In the genomic region with DNA sequence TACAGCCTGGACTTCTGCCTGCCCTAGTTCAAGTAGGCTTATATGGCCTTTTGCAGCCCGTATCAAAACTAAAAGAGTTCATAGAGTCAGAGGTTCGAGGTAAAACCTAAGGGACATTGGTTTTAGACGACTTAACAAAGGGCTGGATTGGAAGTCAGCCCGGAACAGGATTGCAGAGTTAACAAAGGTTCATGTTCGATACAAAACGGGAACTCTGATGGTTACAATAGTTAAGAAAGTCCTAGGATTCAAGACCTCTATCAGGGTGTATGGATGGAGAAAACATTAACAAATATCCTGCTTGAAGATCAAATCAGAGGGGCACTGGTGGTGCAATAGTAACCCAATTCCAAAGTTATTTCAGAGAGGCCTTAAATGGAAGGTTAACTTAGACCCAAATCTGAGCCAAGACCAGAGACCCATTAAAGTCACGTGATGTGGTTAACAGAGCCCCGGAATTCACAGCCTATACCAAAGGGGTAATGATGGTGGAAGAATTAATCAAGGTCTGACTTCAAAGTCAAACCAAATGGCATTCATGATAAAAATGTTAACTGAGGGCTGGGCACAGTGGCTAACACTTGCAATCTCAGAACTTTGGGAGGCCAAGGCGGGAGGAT, we compare ENCODE assay signal across 10 cellular contexts. TPM values are rescaled to one million over a fixed set of nuclear protein-coding genes. Genes with fewer than 3 reads are reported as not detected.
DNase-seq lines count a peak whose midpoint lies in the region; ATAC-seq, FAIRE-seq and TF ChIP-seq lines count a peak whose summit lies in the region.
"Had no signal": no experiment of that assay in that cellular context is flagged by ENCODE, and none has a peak within 500 bp of the region (broad histone marks: within the 10 kb centered on the region; RNA-seq: fewer than 3 reads in every experiment).

No MANE protein-coding gene starts in this region.

- H3K9me3 ChIP-seq in ascending aorta (no peaks in the 10 kb centered on the region), HepG2 (ENCODE audit: low read length) (no peaks in the 10 kb centered on the region), subcutaneous abdominal adipose tissue (ENCODE audit: control insufficient read depth in 5 of 5, low read length in 5 of 5) (peaks cover 0 to 2% (median 0%) of the 10 kb centered on the region in 5 donors)

- H3K4me3 ChIP-seq in ascending aorta (peak overlapping the region; percentile 65 to 66), HepG2 (replicated peaks in 1 of 3; ENCODE audit: insufficient read depth in 1 of 3, low read depth in 2 of 3, low read length in 3 of 3) (no peak overlapping the region), subcutaneous abdominal adipose tissue (ENCODE audit: low read depth in 1 of 5, low read length in 5 of 5) (peak overlapping the region; percentile 70 to 84 (median 77))

- H3K27me3 ChIP-seq in ascending aorta = no peaks in the 10 kb centered on the region
- H3K27me3 ChIP-seq in HepG2 (ENCODE audit: control insufficient read depth in 1 of 2, insufficient read depth in 2 of 2, low read length in 2 of 2) = no peaks in the 10 kb centered on the region
- no peaks in the 10 kb centered on the region for H3K27me3 ChIP-seq in subcutaneous abdominal adipose tissue (ENCODE audit: control insufficient read depth in 5 of 5, insufficient read depth in 4 of 5, low read length in 5 of 5)

- TF ChIP-seq CTCF in ascending aorta (IDR thresholded peaks at IDR 0.05) (no peak), HepG2 (CRISPR knock-in tag; IDR thresholded peaks at IDR 0.05) (no peak)

- no peaks in the 10 kb centered on the region for H3K36me3 ChIP-seq in ascending aorta
- H3K36me3 ChIP-seq in HepG2 (replicated peaks in 1 of 2; ENCODE audit: control insufficient read depth in 1 of 2, insufficient read depth in 2 of 2, low read length in 2 of 2) = no peaks in the 10 kb centered on the region
- no peaks in the 10 kb centered on the region for H3K36me3 ChIP-seq in subcutaneous abdominal adipose tissue (ENCODE audit: control insufficient read depth in 5 of 5, insufficient read depth in 5 of 5, low read length in 5 of 5)

- H3K27me3 Mint-ChIP-seq in activated CD4-positive, alpha-beta T cell treated with anti-CD3 and anti-CD28 coated beads, Interleukin-2, amount 10 ng/mL, durations not matched to agents 7 days and 5 days = no peaks in the 10 kb centered on the region

- H3K9ac ChIP-seq in HepG2 (ENCODE audit: insufficient read depth, low read depth, low read length) (no peak overlapping the region), subcutaneous abdominal adipose tissue (ENCODE audit: low read length in 5 of 5) (peak overlapping the region in 4 of 5 donors; percentile 65 to 83 (median 70))

- H2AFZ ChIP-seq in HepG2 (ENCODE audit: low read length) = no peak overlapping the region

- TF ChIP-seq RAD21 in HepG2 (CRISPR knock-in tag; IDR thresholded peaks at IDR 0.05) = no peak

- H3K4me1 ChIP-seq in ascending aorta (no peaks in the 10 kb centered on the region), HepG2 (ENCODE audit: insufficient read depth, low read length) (no peaks in the 10 kb centered on the region), subcutaneous abdominal adipose tissue (ENCODE audit: control insufficient read depth in 5 of 5, insufficient read depth in 5 of 5, low read length in 5 of 5) (peaks cover 0 to 10% (median 5%) of the 10 kb centered on the region in 5 donors)

- H4K20me1 ChIP-seq in HepG2 (ENCODE audit: insufficient read depth, low read length) = no peaks in the 10 kb centered on the region

- no peak for TF ChIP-seq POLR2A in HepG2 (IDR thresholded peaks at IDR 0.05; ENCODE audit: insufficient read depth in 1 of 2, low read depth in 2 of 2, low read length in 2 of 2)

- intact Hi-C loops in ascending aorta (cut with DNase I) = no loop called here
- intact Hi-C loops in HepG2 (cut with micrococcal nuclease; ENCODE audit: unreplicated experiment) = no loop called here

- H3K79me2 ChIP-seq in HepG2 (ENCODE audit: insufficient read depth, low read length) = no peaks in the 10 kb centered on the region

- peak overlapping the region; percentile 49; the same call in 1 of the 2 replicates for H3K4me2 ChIP-seq in HepG2 (ENCODE audit: low read depth, low read length)

- H3K9me3 Mint-ChIP-seq in activated CD4-positive, alpha-beta T cell treated with anti-CD3 and anti-CD28 coated beads, Interleukin-2, amount 10 ng/mL, durations not matched to agents 7 days and 5 days = no peaks in the 10 kb centered on the region

- TF ChIP-seq EP300 in HepG2 (IDR thresholded peaks at IDR 0.05; ENCODE audit: low read depth in 2 of 2, low read length in 2 of 2) (no peak), HepG2 (CRISPR knock-in tag; IDR thresholded peaks at IDR 0.05; ENCODE audit: borderline replicate concordance) (no peak)

- H3K27ac Mint-ChIP-seq in activated CD4-positive, alpha-beta T cell treated with anti-CD3 and anti-CD28 coated beads, Interleukin-2, amount 10 ng/mL, durations not matched to agents 7 days and 5 days = peak overlapping the region; percentile 84

- POLR2A ChIA-PET in activated CD4-positive, alpha-beta T cell treated with anti-CD3 and anti-CD28 coated beads, Interleukin-2, amount 10 ng/mL, durations not matched to agents 7 days and 5 days (lab: Charles Lee) = no interaction called here
- POLR2A ChIA-PET in HepG2 (lab: Yijun Ruan, JAX) = no interaction called here

- peaks cover 1% of the 10 kb centered on the region for H3K36me3 Mint-ChIP-seq in activated CD4-positive, alpha-beta T cell treated with anti-CD3 and anti-CD28 coated beads, Interleukin-2, amount 10 ng/mL, durations not matched to agents 7 days and 5 days (ENCODE audit: low read depth)

- DNase-seq in activated CD4-positive, alpha-beta T cell treated with anti-CD3 and anti-CD28 coated beads, Interleukin-2, amount 10 ng/mL, durations not matched to agents 7 days and 5 days = no peak
- DNase-seq in activated CD4-positive, alpha-beta T cell treated with anti-CD3 and anti-CD28 coated beads for 48 hours = no peak
- DNase-seq in ascending aorta (ENCODE audit: low spot score in 2 of 2) = no peak
- DNase-seq in HepG2 (ENCODE audit: low spot score) = no peak
- no peak for DNase-seq in mucosa of gallbladder (ENCODE audit: low spot score)
- no peak for DNase-seq in retina
- no peak for DNase-seq in stimulated activated CD4-positive, alpha-beta T cell treated with anti-CD3 and anti-CD28 coated beads, Interleukin-15, amount 100 ng/mL, for 24 hours

- H3K4me3 Mint-ChIP-seq in activated CD4-positive, alpha-beta T cell treated with anti-CD3 and anti-CD28 coated beads, Interleukin-2, amount 10 ng/mL, durations not matched to agents 7 days and 5 days = peak overlapping the region; percentile 70

- peaks cover 15% of the 10 kb centered on the region for H3K4me1 Mint-ChIP-seq in activated CD4-positive, alpha-beta T cell treated with anti-CD3 and anti-CD28 coated beads, Interleukin-2, amount 10 ng/mL, durations not matched to agents 7 days and 5 days

- CTCF ChIA-PET in activated CD4-positive, alpha-beta T cell treated with anti-CD3 and anti-CD28 coated beads, Interleukin-2, amount 10 ng/mL, durations not matched to agents 7 days and 5 days (lab: Charles Lee) = no interaction called here
- CTCF ChIA-PET in HepG2 (lab: Yijun Ruan, JAX; ENCODE audit: low intra/inter-chr PET ratio, low total read pairs) = no interaction called here

- in situ Hi-C loops in HepG2 (cut with HindIII; ENCODE audit: extremely low pct_ligation_motif_present, low pct_unique_long_range_greater_than_20kb) = no loop called here

- FAIRE-seq in HepG2 (lab: Jason Lieb, UNC) = no peak

- WGBS in HepG2 (ENCODE audit: low lambda C conversion rate) = 62% methylated on average over 8 of the region's 9 CpGs

- BruUV-seq in HepG2 (replicated peaks; lab: Mats Ljungman, UMichigan) = no TSS peak

- H3K27ac ChIP-seq in ascending aorta (peak overlapping the region; percentile 74 to 78), HepG2 (ENCODE audit: extremely low read length, insufficient read depth, low read length) (no peak overlapping the region), subcutaneous abdominal adipose tissue (ENCODE audit: low read depth, low read length) (no peak overlapping the region)

- no peak for ATAC-seq in HepG2

RNA-seq across cellular contexts. Expression of a gene that starts 0.7 kb away (rescaled TPM):
- under 1 TPM; 0.52 to 0.87 TPM for total RNA-seq in activated CD4-positive, alpha-beta T cell treated with anti-CD3 and anti-CD28 coated beads, Interleukin-2, amount 10 ng/mL, durations not matched to agents 7 days and 5 days
- total RNA-seq in ascending aorta (3.3 TPM), HepG2 (2016; rRNA removed; fragmentation: Illumina TruSeq; extraction: Trizol) (not detected in 2 replicates), mucosa of gallbladder (6.0 TPM)
- total RNA-seq in HepG2 (2016; cell fraction: cytosol; rRNA removed; fragmentation: Illumina TruSeq; extraction: Trizol; ENCODE audit: low read depth) = not detected in 2 replicates
- total RNA-seq in HepG2 (2016; cell fraction: insoluble cytoplasmic fraction; rRNA removed; fragmentation: Illumina TruSeq; extraction: Trizol) = not detected in 2 replicates
- not detected in 2 replicates for total RNA-seq in HepG2 (2016; cell fraction: membrane; rRNA removed; fragmentation: Illumina TruSeq; extraction: Trizol)
- total RNA-seq in HepG2 (2016; cell fraction: nucleus; rRNA removed; fragmentation: Illumina TruSeq; extraction: Trizol) = not detected in 2 replicates
- polyA plus RNA-seq in HepG2 (2011; rRNA removed) = not detected in 2 replicates
- polyA plus RNA-seq in HepG2 (2011; cell fraction: cytosol; rRNA removed) = not detected in 2 replicates
- not detected in 2 replicates for polyA plus RNA-seq in HepG2 (2011; cell fraction: nucleus; rRNA removed)
- polyA plus RNA-seq in HepG2 (2012) = not detected in 2 replicates
- polyA plus RNA-seq in HepG2 (2016; cell fraction: cytosol; fragmentation: Illumina TruSeq; extraction: Trizol; ENCODE audit: low read depth) = not detected in 2 replicates
- not detected in 2 replicates for polyA plus RNA-seq in HepG2 (2016; cell fraction: insoluble cytoplasmic fraction; fragmentation: Illumina TruSeq; extraction: Trizol; ENCODE audit: low read depth)
- not detected in 2 replicates for polyA plus RNA-seq in HepG2 (2016; cell fraction: membrane; fragmentation: Illumina TruSeq; extraction: Trizol; ENCODE audit: low read depth)
- not detected in 2 replicates for polyA plus RNA-seq in HepG2 (2016; cell fraction: nucleus; fragmentation: Illumina TruSeq; extraction: Trizol; ENCODE audit: insufficient read depth, low read depth)
- polyA minus RNA-seq in HepG2 (2011; rRNA and poly(A)+ RNA removed; ENCODE audit: low replicate concordance) = not detected in 2 replicates
- not detected in 2 replicates for polyA minus RNA-seq in HepG2 (2011; cell fraction: cytosol; rRNA and poly(A)+ RNA removed)
- polyA minus RNA-seq in HepG2 (2011; cell fraction: nucleus; rRNA and poly(A)+ RNA removed) = not detected in 2 replicates

RNA-seq across cellular contexts. Expression of a gene that starts 58.3 kb away (rescaled TPM):
- total RNA-seq in activated CD4-positive, alpha-beta T cell treated with anti-CD3 and anti-CD28 coated beads, Interleukin-2, amount 10 ng/mL, durations not matched to agents 7 days and 5 days = not detected
- total RNA-seq in ascending aorta = not detected
- total RNA-seq in HepG2 (2016; rRNA removed; fragmentation: Illumina TruSeq; extraction: Trizol) = not detected in 2 replicates
- total RNA-seq in HepG2 (2016; cell fraction: cytosol; rRNA removed; fragmentation: Illumina TruSeq; extraction: Trizol; ENCODE audit: low read depth) = not detected in 2 replicates
- not detected in 2 replicates for total RNA-seq in HepG2 (2016; cell fraction: insoluble cytoplasmic fraction; rRNA removed; fragmentation: Illumina TruSeq; extraction: Trizol)
- not detected in 2 replicates for total RNA-seq in HepG2 (2016; cell fraction: membrane; rRNA removed; fragmentation: Illumina TruSeq; extraction: Trizol)
- not detected in 2 replicates for total RNA-seq in HepG2 (2016; cell fraction: nucleus; rRNA removed; fragmentation: Illumina TruSeq; extraction: Trizol)
- polyA plus RNA-seq in HepG2 (2011; rRNA removed) = not detected in 2 replicates
- polyA plus RNA-seq in HepG2 (2011; cell fraction: cytosol; rRNA removed) = not detected in 2 replicates
- polyA plus RNA-seq in HepG2 (2011; cell fraction: nucleus; rRNA removed) = not detected in 2 replicates
- polyA plus RNA-seq in HepG2 (2012) = not detected in 2 replicates
- not detected in 2 replicates for polyA plus RNA-seq in HepG2 (2016; cell fraction: cytosol; fragmentation: Illumina TruSeq; extraction: Trizol; ENCODE audit: low read depth)
- not detected in 2 replicates for polyA plus RNA-seq in HepG2 (2016; cell fraction: insoluble cytoplasmic fraction; fragmentation: Illumina TruSeq; extraction: Trizol; ENCODE audit: low read depth)
- polyA plus RNA-seq in HepG2 (2016; cell fraction: membrane; fragmentation: Illumina TruSeq; extraction: Trizol; ENCODE audit: low read depth) = not detected in 2 replicates
- polyA plus RNA-seq in HepG2 (2016; cell fraction: nucleus; fragmentation: Illumina TruSeq; extraction: Trizol; ENCODE audit: insufficient read depth, low read depth) = not detected in 2 replicates
- not detected in 2 replicates for polyA minus RNA-seq in HepG2 (2011; rRNA and poly(A)+ RNA removed; ENCODE audit: low replicate concordance)
- polyA minus RNA-seq in HepG2 (2011; cell fraction: cytosol; rRNA and poly(A)+ RNA removed) = not detected in 2 replicates
- not detected in 2 replicates for polyA minus RNA-seq in HepG2 (2011; cell fraction: nucleus; rRNA and poly(A)+ RNA removed)
- total RNA-seq in mucosa of gallbladder = not detected
- total RNA-seq: temporal lobe had no signal
- polyA plus RNA-seq: AG04450 had no signal

Comparison
In these comparisons a context has a peak if more than half of its experiments do, and no peak if none do; other contexts are left out.
1. H3K27ac ChIP-seq: peak in ascending aorta (2 of 2); none in HepG2 (single experiment) and subcutaneous abdominal adipose tissue (single experiment).
2. H3K4me3 ChIP-seq: peak in ascending aorta (2 of 2) and subcutaneous abdominal adipose tissue (5 of 5); none in HepG2 (0 of 3).